Comparison of ENCODE assay signal across 8 cellular contexts in genomic region chr11:5689551-5689983, GRCh38. TPM values are rescaled to one million over a fixed set of nuclear protein-coding genes. Genes with fewer than 3 reads are reported as not detected.
A peak's percentile ranks its signal among the peaks of the same experiment; 100 is the strongest.
DNase-seq lines count a peak whose midpoint lies in the region; ATAC-seq and TF ChIP-seq lines count a peak whose summit lies in the region.

Gene TRIM22 (plus strand): TSS chr11:5689790. CDS start chr11:5696233, 6,443 bp downstream.

- intact Hi-C loops in mammary epithelial cell (cut with micrococcal nuclease) (no loop called here), spleen (cut with DNase I; ENCODE audit: low total_unique reads) (no loop called here)

- in situ Hi-C loops in ACHN (cut with HindIII; ENCODE audit: low pct_ligation_motif_present, low pct_unique_long_range_greater_than_20kb, low sequenced_read_pairs): no loop called here
- in situ Hi-C loops in mammary epithelial cell (cut with MboI; ENCODE audit: low sequenced_read_pairs in 2 of 2): no loop called here

- peak; percentile 75 for ATAC-seq in HG03342 (IDR thresholded peaks at IDR 0.05; ENCODE audit: unreplicated experiment)

- CTCF ChIA-PET in mammary epithelial cell (lab: Charles Lee; ENCODE audit: low non-redundant PET): no interaction called here

- BruUV-seq in mammary epithelial cell (replicated peaks; lab: Mats Ljungman, UMichigan): no TSS peak

- H3K27me3 ChIP-seq in mammary epithelial cell (ENCODE audit: insufficient read depth, low read length) (no peaks in the 10 kb centered on the region), spleen (replicated peaks in 1 of 7) (no peaks in the 10 kb centered on the region)

- H3K36me3 ChIP-seq in mammary epithelial cell (ENCODE audit: insufficient read depth, low read length) (no peaks in the 10 kb centered on the region), spleen (peaks cover 0 to 18% (median 0%) of the 10 kb centered on the region in 6 donors)

- WGBS in mammary epithelial cell (ENCODE audit: low coverage, missing lambda C conversion rate): 0% methylated on average over 2 of the region's 2 CpGs
- 0 to 3% (median 0%) methylated on average over 2 of the region's 2 CpGs for WGBS in spleen, 5 donors

- H3K9me3 ChIP-seq in mammary epithelial cell (replicated peaks; ENCODE audit: insufficient read depth, low read length) (no peaks in the 10 kb centered on the region), spleen (no peaks in the 10 kb centered on the region)

- H3K4me2 ChIP-seq in mammary epithelial cell (ENCODE audit: insufficient read depth, low read depth, low read length): peak within 1 kb of the TSS; percentile 87

- dilution Hi-C loops in mammary epithelial cell (cut with HindIII; ENCODE audit: low sequenced_read_pairs): no loop called here

- peak; percentile 52 for DNase-seq in ACHN
- peak; percentile 44 for DNase-seq in GM19238 (ENCODE audit: insufficient read length, low spot score)
- peak; percentile 5 for DNase-seq in T-helper 22 cell (ENCODE audit: low read depth)
- DNase-seq in mammary epithelial cell: peak; percentile 75
- peak; percentile 35 for DNase-seq in iPS-NIHi7 (ENCODE audit: extremely low spot score)
- DNase-seq in spleen: no peak
- DNase-seq in NCI-H1105 treated with DMSO at 0.1 percent for 48 hours (lab: John Stamatoyannopoulos, UW): no peak

- H3K4me1 ChIP-seq in mammary epithelial cell (ENCODE audit: insufficient read depth, low read length) (peaks cover 25% of the 10 kb centered on the region), spleen (peaks cover 22 to 67% (median 43%) of the 10 kb centered on the region in 6 donors)

- H2AFZ ChIP-seq in mammary epithelial cell (ENCODE audit: low read depth, low read length): peak within 1 kb of the TSS; percentile 81

- H3K79me2 ChIP-seq in mammary epithelial cell (ENCODE audit: insufficient read depth, low read length): peaks cover 25% of the 10 kb centered on the region

- TF ChIP-seq POLR2A in spleen (IDR thresholded peaks at IDR 0.05): peak in 2 of 3 donors; percentile 34 to 88

- H3K9ac ChIP-seq in mammary epithelial cell (ENCODE audit: insufficient read depth, low read length): peak within 1 kb of the TSS; percentile 46

- H3K27ac ChIP-seq in mammary epithelial cell (ENCODE audit: insufficient read depth, low read depth, low read length): peak within 1 kb of the TSS; percentile 67
- peak within 1 kb of the TSS; percentile 87 to 97 (median 95) for H3K27ac ChIP-seq in spleen

- TF ChIP-seq CTCF in mammary epithelial cell (conservative IDR thresholded peaks at IDR 0.05 in 1 of 2, IDR thresholded peaks at IDR 0.05 in 1 of 2; ENCODE audit: extremely low read depth in 1 of 2, insufficient read depth in 1 of 2, low read depth in 1 of 2, low read length in 2 of 2) (no peak), spleen (IDR thresholded peaks at IDR 0.05 in 8 of 11, conservative IDR thresholded peaks at IDR 0.05 in 3 of 11) (peak in 1 of 11 experiments; percentile 13)

- no peaks in the 10 kb centered on the region for H4K20me1 ChIP-seq in mammary epithelial cell (ENCODE audit: insufficient read depth, low read length)

- peak within 1 kb of the TSS; percentile 31 to 57 (median 40) for H3K4me3 ChIP-seq in mammary epithelial cell (replicated peaks in 1 of 3; ENCODE audit: insufficient read depth in 1 of 3, low read depth in 2 of 3, low read length in 3 of 3)
- peak within 1 kb of the TSS; percentile 41 to 74 (median 70) for H3K4me3 ChIP-seq in spleen

RNA-seq across cellular contexts. Expression of gene TRIM22, which starts in this region (rescaled TPM):
- total RNA-seq in mammary epithelial cell (10 to 100 TPM; 57.7 to 89.0 TPM), spleen (100 to 1,000 TPM; 232 to 336 (median 282) TPM)
- polyA plus RNA-seq in mammary epithelial cell (35.9 TPM), spleen (100 to 1,000 TPM; 152 to 169 (median 162) TPM)
- polyA minus RNA-seq in mammary epithelial cell: 38.2 TPM

Comparison
In these comparisons a context has a peak if more than half of its experiments do, and no peak if none do; other contexts are left out.
1. DNase-seq: peak in ACHN (single experiment), GM19238 (single experiment), T-helper 22 cell (single experiment), mammary epithelial cell (single experiment) and iPS-NIHi7 (single experiment); none in spleen (single experiment) and NCI-H1105 treated with DMSO at 0.1 percent for 48 hours (single experiment).